12 cellular contexts compared by ENCODE assay signal in genomic region chr6:6390849-6391602, GRCh38.
DNase-seq lines count a peak whose midpoint lies in the region; ATAC-seq and TF ChIP-seq lines count a peak whose summit lies in the region.
"Had no signal": no experiment of that assay in that cellular context is flagged by ENCODE, and none has a peak within 500 bp of the region (broad histone marks: within the 10 kb centered on the region; RNA-seq: fewer than 3 reads in every experiment).

No MANE protein-coding gene starts in this region.

- no peaks in the 10 kb centered on the region for H3K9me3 ChIP-seq in body of pancreas

- H3K4me1 ChIP-seq in body of pancreas = no peaks in the 10 kb centered on the region

- H3K27me3 Mint-ChIP-seq in dendritic cell treated with granulocyte-macrophage colony-stimulating factor and Interleukin-4, amounts not matched to agents 40 ng/mL and 50 ng/mL, for 4 days = no peaks in the 10 kb centered on the region

- H3K4me3 ChIP-seq in body of pancreas = no peak overlapping the region

- peak; percentile 66 for DNase-seq in GM20000 (ENCODE audit: low spot score)
- no peak for DNase-seq in GM03348 (ENCODE audit: low spot score)
- no peak for DNase-seq in NCI-H146 treated with DMSO at 0.1 percent for 48 hours (lab: John Stamatoyannopoulos, UW; ENCODE audit: unreplicated experiment)
- no peak for DNase-seq in activated naive CD4-positive, alpha-beta T cell treated with anti-CD3 and anti-CD28 coated beads, Interleukin-2, amount 50 U/mL, for 72 hours (ENCODE audit: low spot score in 2 of 2)
- DNase-seq in body of pancreas = no peak
- DNase-seq: activated naive CD4-positive, alpha-beta T cell treated with anti-CD3 and anti-CD28 coated beads, Interleukin-2, amount 50 U/mL, for 16 hours; COR-L47; stimulated activated naive CD4-positive, alpha-beta T cell treated with Interleukin-2 at 50 U/mL for 16 hours had no signal

- peak overlapping the region; percentile 53 for H3K4me3 Mint-ChIP-seq in dendritic cell treated with granulocyte-macrophage colony-stimulating factor and Interleukin-4, amounts not matched to agents 40 ng/mL and 50 ng/mL, for 4 days
- H3K4me3 Mint-ChIP-seq: T-helper 1 cell treated with Interleukin-12 subunit alpha and Interleukin-12 subunit beta and Interleukin-4 antibody, amounts not matched to agents 30 μg/mL and 1 μg/mL, for 36 hours had no signal

- intact Hi-C loops in dendritic cell treated with granulocyte-macrophage colony-stimulating factor and Interleukin-4, amounts not matched to agents 40 ng/mL and 50 ng/mL, for 4 days (cut with micrococcal nuclease) = no loop called here
- intact Hi-C loops in body of pancreas (cut with DNase I) = no loop called here

- no peak for TF ChIP-seq CTCF in GM20000 (IDR thresholded peaks at IDR 0.05; ENCODE audit: extremely low read depth, missing control alignments)
- no peak for TF ChIP-seq CTCF in body of pancreas (IDR thresholded peaks at IDR 0.05)

- no peak for TF ChIP-seq POLR2A in body of pancreas (IDR thresholded peaks at IDR 0.05)

- H3K27ac ChIP-seq in body of pancreas = no peak overlapping the region

- peaks cover 11% of the 10 kb centered on the region for H3K36me3 Mint-ChIP-seq in dendritic cell treated with granulocyte-macrophage colony-stimulating factor and Interleukin-4, amounts not matched to agents 40 ng/mL and 50 ng/mL, for 4 days (ENCODE audit: low read depth)
- no peaks in the 10 kb centered on the region for H3K36me3 Mint-ChIP-seq in activated naive CD4-positive, alpha-beta T cell treated with anti-CD3 and anti-CD28 coated beads, Interleukin-2, amount 50 U/mL, for 72 hours

- peak; percentile 74 for ATAC-seq in GM18502 (IDR thresholded peaks at IDR 0.05; ENCODE audit: poor library complexity, unreplicated experiment)
- peak; percentile 77 for ATAC-seq in HG03095 (IDR thresholded peaks at IDR 0.05; ENCODE audit: unreplicated experiment)
- ATAC-seq in activated naive CD4-positive, alpha-beta T cell treated with anti-CD3 and anti-CD28 coated beads, Interleukin-2, amount 50 U/mL, for 72 hours = no peak
- ATAC-seq in body of pancreas = no peak

- no peaks in the 10 kb centered on the region for H3K27me3 ChIP-seq in body of pancreas

- WGBS in body of pancreas, 2 donors = 59 to 61% methylated on average over 7 of the region's 7 CpGs

- H3K4me1 Mint-ChIP-seq in dendritic cell treated with granulocyte-macrophage colony-stimulating factor and Interleukin-4, amounts not matched to agents 40 ng/mL and 50 ng/mL, for 4 days (ENCODE audit: low read depth) = peaks cover 78% of the 10 kb centered on the region

- peaks cover 8% of the 10 kb centered on the region for H3K9me3 Mint-ChIP-seq in dendritic cell treated with granulocyte-macrophage colony-stimulating factor and Interleukin-4, amounts not matched to agents 40 ng/mL and 50 ng/mL, for 4 days
- no peaks in the 10 kb centered on the region for H3K9me3 Mint-ChIP-seq in activated naive CD4-positive, alpha-beta T cell treated with anti-CD3 and anti-CD28 coated beads, Interleukin-2, amount 50 U/mL, for 72 hours
- H3K9me3 Mint-ChIP-seq: T-helper 1 cell treated with Interleukin-12 subunit alpha and Interleukin-12 subunit beta and Interleukin-4 antibody, amounts not matched to agents 30 μg/mL and 1 μg/mL, for 36 hours had no signal

- no peaks in the 10 kb centered on the region for H3K36me3 ChIP-seq in body of pancreas (replicated peaks in 1 of 2; ENCODE audit: insufficient read depth in 1 of 2, low read depth in 2 of 2)

- H3K27ac Mint-ChIP-seq in dendritic cell treated with granulocyte-macrophage colony-stimulating factor and Interleukin-4, amounts not matched to agents 40 ng/mL and 50 ng/mL, for 4 days = peak overlapping the region; percentile 80
- H3K27ac Mint-ChIP-seq in activated naive CD4-positive, alpha-beta T cell treated with anti-CD3 and anti-CD28 coated beads, Interleukin-2, amount 50 U/mL, for 72 hours = no peak overlapping the region
- H3K27ac Mint-ChIP-seq: T-helper 1 cell treated with Interleukin-12 subunit alpha and Interleukin-12 subunit beta and Interleukin-4 antibody, amounts not matched to agents 30 μg/mL and 1 μg/mL, for 36 hours had no signal

Comparison
In these comparisons a context has a peak if more than half of its experiments do, and no peak if none do; other contexts are left out.
1. ATAC-seq: peak in GM18502 (single experiment) and HG03095 (single experiment); none in activated naive CD4-positive, alpha-beta T cell treated with anti-CD3 and anti-CD28 coated beads, Interleukin-2, amount 50 U/mL, for 72 hours (0 of 2) and body of pancreas (single experiment).